17 cellular contexts compared by ENCODE assay signal in the genomic region with DNA sequence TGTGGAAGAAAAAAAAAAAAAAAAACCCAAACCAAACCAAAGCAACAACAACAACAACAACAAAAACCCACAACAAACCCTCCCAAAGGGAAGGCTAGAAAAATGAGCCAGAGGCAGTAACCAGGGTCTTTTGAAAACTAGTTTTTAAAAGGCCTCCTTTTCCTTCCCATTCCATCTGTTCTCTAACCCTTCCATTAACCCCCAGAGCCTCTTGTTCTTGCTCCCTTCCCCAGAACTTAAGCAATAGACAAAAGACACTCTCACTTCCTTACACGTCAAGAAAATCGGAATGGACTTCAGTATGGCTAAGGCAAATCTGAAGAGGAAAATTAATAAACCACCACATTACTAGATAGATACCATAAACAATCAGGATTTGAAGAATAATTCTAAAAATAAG.
"Had no signal": no experiment of that assay in that cellular context is flagged by ENCODE, and none has a peak within 500 bp of the region (broad histone marks: within the 10 kb centered on the region; RNA-seq: fewer than 3 reads in every experiment).

No MANE protein-coding gene starts in this region.

- H3K36me3 ChIP-seq: esophagus muscularis mucosa, right lobe of liver, upper lobe of right lung had no signal

- H3K4me1 ChIP-seq: psoas muscle, right lobe of liver, upper lobe of right lung had no signal

- H3K4me1 Mint-ChIP-seq: nephron had no signal

- H3K27me3 ChIP-seq: esophagus muscularis mucosa, right lobe of liver, upper lobe of right lung had no signal

- H3K27ac ChIP-seq: esophagus muscularis mucosa, left ventricle myocardium inferior, psoas muscle, right lobe of liver, upper lobe of right lung had no signal

- H3K4me3 Mint-ChIP-seq: activated naive CD8-positive, alpha-beta T cell; nephron; stimulated activated naive CD8-positive, alpha-beta T cell treated with anti-CD3 and anti-CD28 coated beads, Interleukin-15, Interleukin-2, amounts not matched to agents 100 ng/mL and 50 ng/mL, for 24 hours had no signal

- H3K4me3 ChIP-seq: esophagus muscularis mucosa, left ventricle myocardium inferior, psoas muscle, right lobe of liver, smooth muscle cell, upper lobe of right lung had no signal

- DNase-seq: activated CD4-positive, alpha-beta T cell treated with anti-CD3 and anti-CD28 coated beads, Interleukin-2, amount 50 U/mL, for 1 hour; activated CD8-positive, alpha-beta memory T cell treated with anti-CD3 and anti-CD28 coated beads for 24 hours; activated gamma-delta T cell treated with Interleukin-2 at 50 U/mL for 16 hours; amniotic stem cell; caudate nucleus; left ventricle myocardium inferior; psoas muscle; right lobe of liver; stimulated activated CD4-positive, alpha-beta T cell treated with anti-CD3 and anti-CD28 coated beads, Interleukin-4, amount 100 ng/mL, for 4 hours; stimulated activated CD8-positive, alpha-beta memory T cell treated with anti-CD3 and anti-CD28 coated beads, Interleukin-4, amount 100 ng/mL, for 48 hours; T-helper 2 cell; upper lobe of right lung had no signal

- H3K27me3 Mint-ChIP-seq: activated naive CD8-positive, alpha-beta T cell; stimulated activated naive CD8-positive, alpha-beta T cell treated with anti-CD3 and anti-CD28 coated beads, Interleukin-15, Interleukin-2, amounts not matched to agents 100 ng/mL and 50 ng/mL, for 24 hours had no signal

- ATAC-seq: psoas muscle, right lobe of liver, upper lobe of right lung had no signal

- H3K27ac Mint-ChIP-seq: activated naive CD8-positive, alpha-beta T cell; stimulated activated naive CD8-positive, alpha-beta T cell treated with anti-CD3 and anti-CD28 coated beads, Interleukin-15, Interleukin-2, amounts not matched to agents 100 ng/mL and 50 ng/mL, for 24 hours had no signal

- H3K9me3 ChIP-seq: right lobe of liver, upper lobe of right lung had no signal
